ENCODE assay signal across 8 cellular contexts in the genomic region with DNA sequence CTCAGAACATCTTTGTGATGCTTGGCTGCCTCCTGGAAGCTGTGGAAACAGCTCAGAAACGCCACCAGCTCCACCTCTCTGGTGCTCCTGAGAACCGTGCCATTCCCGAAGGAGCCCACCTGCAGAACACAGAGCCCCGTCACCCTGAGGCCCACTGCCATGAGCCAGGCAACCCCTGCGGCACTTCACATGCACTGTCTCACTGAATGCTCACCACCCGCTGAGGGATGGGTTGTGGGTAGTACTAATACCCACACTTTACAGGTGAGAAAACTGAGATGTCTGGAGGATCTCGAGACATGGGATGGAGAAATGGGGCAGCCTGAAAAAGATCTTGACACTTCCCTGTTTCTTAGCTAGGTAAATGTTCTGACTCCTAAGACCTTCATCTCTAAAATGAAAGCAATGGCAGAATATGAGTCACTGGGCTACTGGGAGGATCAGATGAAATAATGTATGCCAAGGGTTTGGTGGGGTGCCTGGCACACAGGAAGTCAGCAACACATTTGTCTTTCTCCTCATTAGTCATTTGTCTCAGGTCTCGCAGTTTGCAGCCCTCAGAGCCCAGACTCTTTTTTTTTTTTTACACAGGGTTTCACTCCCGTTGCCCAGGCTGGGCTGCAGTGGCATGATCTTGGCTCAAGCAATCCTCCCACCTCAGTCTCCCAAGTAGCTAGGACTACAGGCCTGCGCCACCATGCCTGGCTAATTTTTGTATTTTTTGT. TPM values are rescaled to one million over a fixed set of nuclear protein-coding genes. Genes with fewer than 3 reads are reported as not detected.
DNase-seq lines count a peak whose midpoint lies in the region; ATAC-seq and TF ChIP-seq lines count a peak whose summit lies in the region.

No MANE protein-coding gene starts in this region.

- no peak overlapping the region for H3K4me3 Mint-ChIP-seq in stimulated activated memory B cell treated with anti-CD40 and anti-IgM and Interleukin-4, amounts not matched to agents 10 μg/mL and 1 μg/mL and 100 μg/mL, for 72 hours

- TF ChIP-seq CTCF in cardiac fibroblast (IDR thresholded peaks at IDR 0.05; ENCODE audit: low read depth, low read length) (no peak), lower leg skin (IDR thresholded peaks at IDR 0.05) (no peak)

- TF ChIP-seq POLR2A in lower leg skin (IDR thresholded peaks at IDR 0.05): no peak

- intact Hi-C loops in lower leg skin (cut with DNase I; ENCODE audit: low total_unique reads): no loop called here

- no peak overlapping the region for H3K27ac Mint-ChIP-seq in stimulated activated memory B cell treated with anti-CD40 and anti-IgM and Interleukin-4, amounts not matched to agents 10 μg/mL and 1 μg/mL and 100 μg/mL, for 72 hours

- no peaks in the 10 kb centered on the region for H3K9me3 Mint-ChIP-seq in stimulated activated memory B cell treated with anti-CD40 and anti-IgM and Interleukin-4, amounts not matched to agents 10 μg/mL and 1 μg/mL and 100 μg/mL, for 72 hours

- H3K4me3 ChIP-seq in cardiac fibroblast (replicated peaks in 1 of 2; ENCODE audit: low read depth in 2 of 2, low read length in 2 of 2) (no peak overlapping the region), lower leg skin (ENCODE audit: low read depth, poor library complexity, severe bottlenecking) (no peak overlapping the region)

- H3K36me3 Mint-ChIP-seq in stimulated activated memory B cell treated with anti-CD40 and anti-IgM and Interleukin-4, amounts not matched to agents 10 μg/mL and 1 μg/mL and 100 μg/mL, for 72 hours: no peaks in the 10 kb centered on the region

- WGBS in lower leg skin, 2 donors: 82 to 85% methylated on average over 9 to 10 of the region's 10 CpGs

- peak; percentile 19 for DNase-seq in GOT3 (lab: John Stamatoyannopoulos, UW)
- peak; percentile 40 for DNase-seq in T-helper 9 cell
- DNase-seq in cardiac fibroblast (ENCODE audit: low read depth in 2 of 2): peak; percentile 40 to 43
- peak; percentile 51 to 55 for DNase-seq in stimulated activated CD4-positive, alpha-beta T cell treated with anti-CD3 and anti-CD28 coated beads, Interleukin-2, amount 100 ng/mL, for 24 hours
- DNase-seq in lower leg skin (ENCODE audit: low spot score in 2 of 2): no peak

- peaks cover 35% of the 10 kb centered on the region for H3K27me3 Mint-ChIP-seq in stimulated activated memory B cell treated with anti-CD40 and anti-IgM and Interleukin-4, amounts not matched to agents 10 μg/mL and 1 μg/mL and 100 μg/mL, for 72 hours

- no peak for ATAC-seq in HG03139 (IDR thresholded peaks at IDR 0.05; ENCODE audit: unreplicated experiment)
- no peak for ATAC-seq in stimulated activated memory B cell treated with anti-CD40 and anti-IgM and Interleukin-4, amounts not matched to agents 10 μg/mL and 1 μg/mL and 100 μg/mL, for 72 hours
- ATAC-seq in HG03342 (IDR thresholded peaks at IDR 0.05; ENCODE audit: unreplicated experiment): no peak

- peaks cover 13% of the 10 kb centered on the region for H3K4me1 Mint-ChIP-seq in stimulated activated memory B cell treated with anti-CD40 and anti-IgM and Interleukin-4, amounts not matched to agents 10 μg/mL and 1 μg/mL and 100 μg/mL, for 72 hours

RNA-seq across cellular contexts. Expression of gene OASL, which starts 5.3 kb away (rescaled TPM):
- under 1 TPM in 2 of 4 donors, not detected in 2; 0.25 to 0.39 TPM for total RNA-seq in lower leg skin

RNA-seq across cellular contexts. Expression of gene C12orf43, which starts 17.5 kb away (rescaled TPM):
- 1 to 10 TPM; 4.3 to 8.9 (median 6.1) TPM for total RNA-seq in lower leg skin

RNA-seq across cellular contexts. Expression of gene HNF1A, which starts 55.4 kb away (rescaled TPM):
- under 1 TPM in 2 of 4 donors, not detected in 2; 0.10 to 0.23 TPM for total RNA-seq in lower leg skin

Comparison
In these comparisons a context has a peak if more than half of its experiments do, and no peak if none do; other contexts are left out.
1. DNase-seq: peak in GOT3 (single experiment), T-helper 9 cell (single experiment), cardiac fibroblast (2 of 2) and stimulated activated CD4-positive, alpha-beta T cell treated with anti-CD3 and anti-CD28 coated beads, Interleukin-2, amount 100 ng/mL, for 24 hours (2 of 2); none in lower leg skin (0 of 2).